ENCODE assay signal across 8 cellular contexts in genomic region chr22:43090130-43090789, GRCh38. TPM values are rescaled to one million over a fixed set of nuclear protein-coding genes. Genes with fewer than 3 reads are reported as not detected.
DNase-seq lines count a peak whose midpoint lies in the region; ATAC-seq, FAIRE-seq and TF ChIP-seq lines count a peak whose summit lies in the region.

No MANE protein-coding gene starts in this region.

- peak; percentile 62 for DNase-seq in activated CD8-positive, alpha-beta memory T cell treated with anti-CD3 and anti-CD28 coated beads for 24 hours
- DNase-seq in activated CD8-positive, alpha-beta memory T cell treated with anti-CD3 and anti-CD28 coated beads, Interleukin-2, amount 50 U/mL, for 4 hours, result no peak
- DNase-seq in NCI-H2081 (lab: John Stamatoyannopoulos, UW) (peak; percentile 62 to 82), T1000 (lab: John Stamatoyannopoulos, UW) (peak; percentile 21), bronchial epithelial cell (ENCODE audit: low read depth) (peak; percentile 82), left lobe of liver (ENCODE audit: low spot score) (peak; percentile 63)
- peak; percentile 36 for DNase-seq in stimulated activated CD4-positive, alpha-beta T cell treated with anti-CD3 and anti-CD28 coated beads, Interleukin-4, amount 100 ng/mL, for 1 hour

- FAIRE-seq in bronchial epithelial cell (lab: Jason Lieb, UNC), result peak; percentile 68

- no peak overlapping the region for H3K4me3 ChIP-seq in bronchial epithelial cell (ENCODE audit: low read depth, low read length)

- no peaks in the 10 kb centered on the region for H3K27me3 ChIP-seq in bronchial epithelial cell (ENCODE audit: control insufficient read depth, insufficient read depth, low read length)

- peak; percentile 68 for TF ChIP-seq CTCF in bronchial epithelial cell (IDR thresholded peaks at IDR 0.05; ENCODE audit: insufficient read depth, low read length, severe bottlenecking)

- ATAC-seq in left lobe of liver (peak; percentile 73), GM21717 (IDR thresholded peaks at IDR 0.05; ENCODE audit: unreplicated experiment) (no peak)

- H3K36me3 ChIP-seq in bronchial epithelial cell (ENCODE audit: control insufficient read depth, insufficient read depth, low read length), result peaks cover 2% of the 10 kb centered on the region

RNA-seq across cellular contexts. Expression of gene TTLL1, which starts 1.1 kb away (rescaled TPM):
- 6.3 and 11.1 TPM in 2 replicates for total RNA-seq in bronchial epithelial cell
- total RNA-seq in left lobe of liver, result 0.65 TPM

RNA-seq across cellular contexts. Expression of gene BIK, which starts 20.3 kb away (rescaled TPM):
- 56.8 and 66.6 TPM in 2 replicates for total RNA-seq in bronchial epithelial cell
- 0.25 TPM for total RNA-seq in left lobe of liver

RNA-seq across cellular contexts. Expression of gene MCAT, which starts 52.9 kb away (rescaled TPM):
- total RNA-seq in bronchial epithelial cell (10.6 and 11.8 TPM in 2 replicates), left lobe of liver (13.6 TPM)

Comparison
In these comparisons a context has a peak if more than half of its experiments do, and no peak if none do; other contexts are left out.
1. RNA of gene BIK, which starts 20.3 kb away (total RNA-seq): 56.8 to 66.6 TPM in bronchial epithelial cell; 0.25 TPM in left lobe of liver (single experiment); every median in the first group is over 10 times any median in the second.